Comparison of ENCODE assay signal across 34 cellular contexts in the genomic region with DNA sequence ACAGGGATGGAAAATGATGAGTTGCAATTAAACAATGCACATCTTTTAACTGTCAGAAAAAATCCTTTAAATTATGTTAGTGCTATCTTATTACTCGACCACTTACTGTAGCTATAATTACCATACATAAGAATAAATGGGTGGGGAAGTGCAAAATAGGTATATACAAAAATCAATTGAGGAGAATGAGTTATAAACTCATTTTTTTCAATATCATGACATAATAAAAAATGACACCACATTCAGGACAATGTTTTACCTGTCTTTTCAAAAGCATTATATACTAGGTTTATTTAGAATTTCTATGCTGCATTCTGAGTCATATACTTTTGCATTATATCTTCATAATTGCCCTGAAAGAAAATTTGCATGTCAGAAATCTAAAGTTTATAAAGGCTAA.
"Had no signal": no experiment of that assay in that cellular context is flagged by ENCODE, and none has a peak within 500 bp of the region (broad histone marks: within the 10 kb centered on the region; RNA-seq: fewer than 3 reads in every experiment).

No MANE protein-coding gene starts in this region.

- DNase-seq: Karpas-422, Kasumi-1, MG63, MM.1S, MV-4-11, NCI-H1048, NCI-H1092, NCI-H1092 treated with DMSO at 0.1 percent for 48 hours, NCI-H1105, NCI-H1105 treated with DMSO at 0.1 percent for 48 hours, NCI-H1417, NCI-H1417 treated with DMSO at 0.1 percent for 48 hours, NCI-H1436, NCI-H1436 treated with DMSO at 0.1 percent for 48 hours, NCI-H146, NCI-H1694, NCI-H1694 treated with DMSO at 0.1 percent for 48 hours, NCI-H187, NCI-H187 treated with DMSO at 0.1 percent for 48 hours, NCI-H1930, NCI-H2029, NCI-H2029 treated with DMSO at 0.1 percent for 48 hours, NCI-H2081, NCI-H2081 treated with DMSO at 0.1 percent for 48 hours, NCI-H2107, NCI-H2171, NCI-H2171 treated with DMSO at 0.1 percent for 48 hours, NCI-H2227 treated with DMSO at 0.1 percent for 48 hours, NCI-H226, NCI-H345, NCI-H446, NCI-H446 treated with DMSO at 0.1 percent for 48 hours, NCI-H510A, NCI-H510A treated with DMSO at 0.1 percent for 48 hours had no signal

- H3K9me3 ChIP-seq: MG63 had no signal

- H3K27me3 ChIP-seq: MG63 had no signal

- H3K36me3 ChIP-seq: MG63 had no signal

- H3K4me3 ChIP-seq: MG63 had no signal
